In the genomic region with DNA sequence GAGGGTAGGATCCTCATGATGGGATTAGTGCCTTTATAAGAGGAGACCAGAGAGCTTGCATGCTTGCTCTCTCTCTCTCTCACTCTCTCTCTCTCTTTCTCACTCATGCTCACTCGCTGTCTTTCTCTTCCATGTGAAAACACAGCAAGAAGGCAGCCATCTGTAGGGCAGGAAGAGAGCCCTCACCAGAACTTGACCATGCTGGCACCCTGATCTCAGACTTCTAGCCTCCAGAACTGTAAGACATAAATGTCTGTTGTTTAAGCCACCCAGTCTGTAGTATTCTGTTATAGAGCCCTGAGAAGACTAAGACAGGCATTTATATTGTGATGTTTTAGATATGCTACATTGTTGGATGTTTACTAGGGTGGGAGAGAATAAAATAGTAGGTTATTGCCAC, we compare ENCODE assay signal across 1 cellular context.
TF ChIP-seq lines count a peak whose summit lies in the region.

No MANE protein-coding gene starts in this region.

TF ChIP-seq in K562, 482 proteins besides CTCF, POLR2A, EP300 and RAD21:
- TF ChIP-seq ZNF584 (CRISPR knock-in tag; IDR thresholded peaks at IDR 0.05; ENCODE audit: low read depth) (0 out of 2 replicates have a peak, but pooled peaks have one; percentile 46), NR2C2 (CRISPR knock-in tag; IDR thresholded peaks at IDR 0.05) (no peak), NR2C2 (tag; IDR thresholded peaks at IDR 0.05) (no peak), TRIM24 (IDR thresholded peaks at IDR 0.05) (0 out of 4 replicates have a peak, but pooled peaks of 1 of the 2 experiments have one; percentile 18), TAF9B (IDR thresholded peaks at IDR 0.05; ENCODE audit: partially characterized antibody) (no peak), JUN (IDR thresholded peaks at IDR 0.05; ENCODE audit: borderline replicate concordance, low read depth, low read length) (no peak), JUN (CRISPR knock-in tag; IDR thresholded peaks at IDR 0.05; ENCODE audit: borderline replicate concordance) (no peak), CHCHD3 (CRISPR knock-in tag; IDR thresholded peaks at IDR 0.05) (no peak), ESRRA (IDR thresholded peaks at IDR 0.05; ENCODE audit: borderline replicate concordance, low read depth) (no peak)
